In genomic region chr1:54407957-54408700, GRCh38 we compare ENCODE assay signal across 8 cellular contexts. TPM values are rescaled to one million over a fixed set of nuclear protein-coding genes. Genes with fewer than 3 reads are reported as not detected.
DNase-seq lines count a peak whose midpoint lies in the region; ATAC-seq, FAIRE-seq and TF ChIP-seq lines count a peak whose summit lies in the region.

No MANE protein-coding gene starts in this region.

- H4K20me1 ChIP-seq in DOHH2 (ENCODE audit: control insufficient read depth, insufficient read depth, low read depth, low read length) (no peaks in the 10 kb centered on the region; the same call in 1 of the 2 replicates), MM.1S (ENCODE audit: insufficient read depth, low read length) (no peaks in the 10 kb centered on the region), GM12878 (ENCODE audit: control insufficient read depth, insufficient read depth) (no peaks in the 10 kb centered on the region)

- FAIRE-seq in GM12878 (lab: Jason Lieb, UNC), result no peak

- peaks cover 46% of the 10 kb centered on the region for H3K4me1 ChIP-seq in DOHH2 (ENCODE audit: control insufficient read depth, low read length)
- peaks cover 24% of the 10 kb centered on the region for H3K4me1 ChIP-seq in MM.1S (ENCODE audit: low read length)
- peaks cover 34% of the 10 kb centered on the region for H3K4me1 ChIP-seq in GM12878 (ENCODE audit: control insufficient read depth, insufficient read depth, low read length)
- peaks cover 49% of the 10 kb centered on the region for H3K4me1 ChIP-seq in suprapubic skin

- H3K36me3 ChIP-seq in DOHH2 (ENCODE audit: control insufficient read depth, low read length) (no peaks in the 10 kb centered on the region), MM.1S (replicated peaks; ENCODE audit: insufficient read depth, low read length) (no peaks in the 10 kb centered on the region), GM12878 (ENCODE audit: control insufficient read depth in 2 of 2, insufficient read depth in 2 of 2, low read length in 1 of 2) (0 out of 4 replicates have a peak, but pooled peaks cover 0 to 2% of the 10 kb centered on the region in 2 experiments), suprapubic skin (no peaks in the 10 kb centered on the region)

- no peak for TF ChIP-seq CTCF in DOHH2 (IDR thresholded peaks at IDR 0.05; ENCODE audit: low read depth, low read length, poor library complexity, severe bottlenecking)
- no peak for TF ChIP-seq CTCF in MM.1S (IDR thresholded peaks at IDR 0.05; ENCODE audit: low read length)
- TF ChIP-seq CTCF in GM12878 (IDR thresholded peaks at IDR 0.05 in 2 of 3, conservative IDR thresholded peaks at IDR 0.05 in 1 of 3; ENCODE audit: control insufficient read depth in 2 of 3, extremely low read depth in 1 of 3, insufficient read depth in 1 of 3, low read depth in 3 of 3, low read length in 3 of 3), result no peak
- peak in 1 of 2 donors; percentile 5 for TF ChIP-seq CTCF in suprapubic skin (IDR thresholded peaks at IDR 0.05)
- TF ChIP-seq CTCF in GM10266 (IDR thresholded peaks at IDR 0.05; ENCODE audit: control insufficient read depth, insufficient read depth, low read depth, missing control alignments), result no peak

- no peak for TF ChIP-seq POLR2A in GM12878 (IDR thresholded peaks at IDR 0.05; ENCODE audit: low read depth, low read length)
- no peak for TF ChIP-seq POLR2A in suprapubic skin (IDR thresholded peaks at IDR 0.05)

- H2AFZ ChIP-seq in MM.1S (ENCODE audit: low read length) (peak overlapping the region; percentile 60), GM12878 (ENCODE audit: control insufficient read depth, low read depth, low read length) (peak overlapping the region; percentile 79)

- POLR2A ChIA-PET in GM12878 (lab: Charles Lee), result interaction anchor here (1.4 to 2.3 kb wide), 2 partner anchors 80 to 135 kb away, joined by 6 to 30 read pairs; no protein-coding TSS in a partner anchor

- BruUV-seq in GM12878 (replicated peaks; lab: Mats Ljungman, UMichigan), result no TSS peak

- H3K4me3 ChIP-seq in DOHH2 (ENCODE audit: low read length), result peak overlapping the region; percentile 91
- no peak overlapping the region for H3K4me3 ChIP-seq in MM.1S (ENCODE audit: low read length)
- no peak overlapping the region for H3K4me3 ChIP-seq in GM12878
- H3K4me3 ChIP-seq in suprapubic skin, result peak overlapping the region; percentile 100

- peak overlapping the region; percentile 89 for H3K27ac ChIP-seq in DOHH2 (ENCODE audit: low read depth, low read length)
- peak overlapping the region; percentile 33 for H3K27ac ChIP-seq in MM.1S (ENCODE audit: low read length)
- peak overlapping the region; percentile 46 for H3K27ac ChIP-seq in GM12878 (ENCODE audit: control insufficient read depth, insufficient read depth)
- peak overlapping the region; percentile 96 for H3K27ac ChIP-seq in suprapubic skin

- SMC1A ChIA-PET in GM12878 (lab: Charles Lee; ENCODE audit: uncharacterized antibody, unreplicated experiment), result interaction anchor here (0.9 to 2.3 kb wide), 9 partner anchors 22 to 207 kb away, joined by 3 to 30 read pairs (median 4); no protein-coding TSS in a partner anchor

- H3K9me3 ChIP-seq in DOHH2 (ENCODE audit: control insufficient read depth, insufficient read depth, low read length), result no peaks in the 10 kb centered on the region
- H3K9me3 ChIP-seq in MM.1S (replicated peaks; ENCODE audit: insufficient read depth, low read length), result no peaks in the 10 kb centered on the region
- no peaks in the 10 kb centered on the region for H3K9me3 ChIP-seq in GM12878 (replicated peaks; ENCODE audit: control insufficient read depth, insufficient read depth, low read length)
- no peaks in the 10 kb centered on the region for H3K9me3 ChIP-seq in suprapubic skin

- TF ChIP-seq EP300 in GM12878 (IDR thresholded peaks at IDR 0.05; ENCODE audit: borderline replicate concordance in 1 of 2, control insufficient read depth in 1 of 2, low read depth in 2 of 2, low read length in 2 of 2), result no peak
- no peak for TF ChIP-seq EP300 in suprapubic skin (IDR thresholded peaks at IDR 0.05)

- whole genome bisulfite sequencing in GM12878 (ENCODE audit: insufficient coverage, insufficient replicate concordance, low lambda C conversion rate, missing lambda C conversion rate), result 66% methylated on average over 10 of the region's 10 CpGs
- WGBS in suprapubic skin, result 46% methylated on average over 10 of the region's 10 CpGs

- CTCF ChIA-PET in GM12878 (lab: Yijun Ruan, JAX), result interaction anchor here (0.9 to 2.3 kb wide), 6 partner anchors 30 to 135 kb away, joined by 3 to 24 read pairs (median 6); no protein-coding TSS in a partner anchor

- TF ChIP-seq RAD21 in GM12878 (IDR thresholded peaks at IDR 0.05; ENCODE audit: insufficient read depth, low read depth, low read length), result no peak

- H3K79me2 ChIP-seq in DOHH2 (ENCODE audit: control insufficient read depth, low read length), result peaks cover 3% of the 10 kb centered on the region; the same call in 1 of the 2 replicates
- H3K79me2 ChIP-seq in MM.1S (ENCODE audit: low read length), result peaks cover 23% of the 10 kb centered on the region
- peaks cover 23% of the 10 kb centered on the region for H3K79me2 ChIP-seq in GM12878 (ENCODE audit: control insufficient read depth, insufficient read depth, low read length)

- in situ Hi-C loops in GM12878 (cut with MboI), result no loop called here

- DNase-seq in MM.1S, result peak; percentile 10
- no peak for DNase-seq in GM12878 (ENCODE audit: low read depth, low spot score)
- DNase-seq in left kidney (ENCODE audit: low read depth, low spot score), result peak; percentile 73
- no peak for DNase-seq in suprapubic skin (ENCODE audit: low spot score in 2 of 2)
- no peak for DNase-seq in stimulated activated CD4-positive, alpha-beta T cell treated with anti-CD3 and anti-CD28 coated beads, Interleukin-1b, Interleukin-23, amount 100 ng/mL, for 48 hours
- DNase-seq in GM10266 (ENCODE audit: extremely low spot score), result no peak

- ATAC-seq in GM12878 (no peak), HG03342 (IDR thresholded peaks at IDR 0.05; ENCODE audit: unreplicated experiment) (no peak)

- peak overlapping the region; percentile 88 for H3K4me2 ChIP-seq in DOHH2 (ENCODE audit: low read length)
- H3K4me2 ChIP-seq in MM.1S (ENCODE audit: low read depth, low read length), result peak overlapping the region; percentile 94
- H3K4me2 ChIP-seq in GM12878 (ENCODE audit: control insufficient read depth, insufficient read depth), result peak overlapping the region; percentile 96

- RAD21 ChIA-PET in GM12878 (lab: Charles Lee; ENCODE audit: unreplicated experiment), result interaction anchor here (0.7 to 2.5 kb wide), 11 partner anchors 12 to 209 kb away, joined by 3 to 26 read pairs (median 8); no protein-coding TSS in a partner anchor

- H3K9ac ChIP-seq in MM.1S (ENCODE audit: low read length) (no peak overlapping the region; the same call in 1 of the 2 replicates), GM12878 (ENCODE audit: control insufficient read depth, insufficient read depth, low read length) (no peak overlapping the region)

- H3K27me3 ChIP-seq in DOHH2 (ENCODE audit: control insufficient read depth, low read length) (no peaks in the 10 kb centered on the region), MM.1S (replicated peaks; ENCODE audit: insufficient read depth, low read length) (no peaks in the 10 kb centered on the region), GM12878 (replicated peaks in 1 of 2; ENCODE audit: control insufficient read depth in 2 of 2, insufficient read depth in 2 of 2, low read length in 1 of 2) (no peaks in the 10 kb centered on the region), suprapubic skin (no peaks in the 10 kb centered on the region)

- H3K9me2 ChIP-seq in DOHH2 (replicated peaks; ENCODE audit: control insufficient read depth, low read length), result no peaks in the 10 kb centered on the region
- no peaks in the 10 kb centered on the region for H3K9me2 ChIP-seq in MM.1S (replicated peaks; ENCODE audit: insufficient read depth, low read length)

- intact Hi-C loops in GM12878 (cut with micrococcal nuclease; ENCODE audit: unreplicated experiment), result loop anchor here (1.0 to 5.0 kb wide), 7 partner anchors 51 to 404 kb away; partner anchors contain the start of genes CYB5RL, MRPL37, TCEANC2 and TMEM59

- H3F3A ChIP-seq in DOHH2 (ENCODE audit: control insufficient read depth, insufficient read depth) (peaks cover 7% of the 10 kb centered on the region; the same call in 1 of the 2 replicates), MM.1S (ENCODE audit: insufficient read depth, low read length) (peaks cover 24% of the 10 kb centered on the region)

TF ChIP-seq in GM12878, 131 proteins besides CTCF, POLR2A, EP300 and RAD21 (continues in another document):
- TF ChIP-seq NBN (IDR thresholded peaks at IDR 0.05), result no peak

RNA-seq across cellular contexts. Expression of gene SSBP3, which starts 1.9 kb away (rescaled TPM):
- 27.4 and 27.5 TPM in 2 replicates for total RNA-seq in GM12878 (2013; cell fraction: nucleolus; rRNA removed)
- total RNA-seq in GM12878 (2014; rRNA removed) (15.8 and 16.1 TPM in 2 replicates), GM12878 (2014; rRNA removed; fragmentation: Illumina TruSeq; extraction: Trizol) (16.7 and 21.5 TPM in 2 replicates), GM12878 (2021) (50.4 and 51.7 TPM in 2 replicates), suprapubic skin (10 to 100 TPM; 26.4 to 49.5 (median 37.1) TPM)
- polyA plus RNA-seq in GM12878 (2011; ENCODE audit: low read depth), result 10.0 TPM
- polyA plus RNA-seq in GM12878 (2011; rRNA removed) (8.1 and 18.0 TPM in 2 replicates), GM12878 (2014; fragmentation: Illumina TruSeq; extraction: Trizol) (38.8 and 40.3 TPM in 2 replicates), GM12878 (2014; fragmentation: Nextera tagmentation; extraction: Ambion mirVana) (1 to 10 TPM; 4.1 to 7.9 TPM), GM12878 (2014; rRNA removed) (30.1 and 41.9 TPM in 2 replicates), GM12878 (2016; fragmentation: Nextera tagmentation; extraction: Ambion mirVana) (1 to 10 TPM; 6.4 to 6.6 TPM)
- 15.5 and 16.6 TPM in 2 replicates for polyA plus RNA-seq in GM12878 (2011; cell fraction: cytosol; rRNA removed)
- 31.4 and 44.2 TPM in 2 replicates for polyA plus RNA-seq in GM12878 (2011; cell fraction: nucleus; rRNA removed)
- 22.0 and 30.8 TPM in 2 replicates for polyA plus RNA-seq in GM12878 (2012)
- polyA minus RNA-seq in GM12878 (2011; rRNA and poly(A)+ RNA removed), result 9.3 and 10.4 TPM in 2 replicates
- 7.1 and 10.2 TPM in 2 replicates for polyA minus RNA-seq in GM12878 (2011; cell fraction: cytosol; rRNA and poly(A)+ RNA removed)
- 3.7 and 11.5 TPM in 2 replicates for polyA minus RNA-seq in GM12878 (2011; cell fraction: nucleus; rRNA and poly(A)+ RNA removed)

Comparison
In these comparisons a context has a peak if more than half of its experiments do, and no peak if none do; other contexts are left out.
1. H3K27ac ChIP-seq: peak in every context shown above with its lines; median percentile 96 in suprapubic skin; 89 in DOHH2; 46 in GM12878; 33 in MM.1S.
2. H3K4me3 ChIP-seq: peak in DOHH2 (single experiment) and suprapubic skin (single experiment); none in MM.1S (single experiment) and GM12878 (single experiment).
3. DNase-seq: peak in MM.1S (single experiment) and left kidney (single experiment); none in GM12878 (single experiment), suprapubic skin (0 of 2), stimulated activated CD4-positive, alpha-beta T cell treated with anti-CD3 and anti-CD28 coated beads, Interleukin-1b, Interleukin-23, amount 100 ng/mL, for 48 hours (single experiment) and GM10266 (single experiment).
4. Peak in every context shown above with its lines, with median percentiles within 50 percentile points of each other: H3K4me2 ChIP-seq.